In the genomic region with DNA sequence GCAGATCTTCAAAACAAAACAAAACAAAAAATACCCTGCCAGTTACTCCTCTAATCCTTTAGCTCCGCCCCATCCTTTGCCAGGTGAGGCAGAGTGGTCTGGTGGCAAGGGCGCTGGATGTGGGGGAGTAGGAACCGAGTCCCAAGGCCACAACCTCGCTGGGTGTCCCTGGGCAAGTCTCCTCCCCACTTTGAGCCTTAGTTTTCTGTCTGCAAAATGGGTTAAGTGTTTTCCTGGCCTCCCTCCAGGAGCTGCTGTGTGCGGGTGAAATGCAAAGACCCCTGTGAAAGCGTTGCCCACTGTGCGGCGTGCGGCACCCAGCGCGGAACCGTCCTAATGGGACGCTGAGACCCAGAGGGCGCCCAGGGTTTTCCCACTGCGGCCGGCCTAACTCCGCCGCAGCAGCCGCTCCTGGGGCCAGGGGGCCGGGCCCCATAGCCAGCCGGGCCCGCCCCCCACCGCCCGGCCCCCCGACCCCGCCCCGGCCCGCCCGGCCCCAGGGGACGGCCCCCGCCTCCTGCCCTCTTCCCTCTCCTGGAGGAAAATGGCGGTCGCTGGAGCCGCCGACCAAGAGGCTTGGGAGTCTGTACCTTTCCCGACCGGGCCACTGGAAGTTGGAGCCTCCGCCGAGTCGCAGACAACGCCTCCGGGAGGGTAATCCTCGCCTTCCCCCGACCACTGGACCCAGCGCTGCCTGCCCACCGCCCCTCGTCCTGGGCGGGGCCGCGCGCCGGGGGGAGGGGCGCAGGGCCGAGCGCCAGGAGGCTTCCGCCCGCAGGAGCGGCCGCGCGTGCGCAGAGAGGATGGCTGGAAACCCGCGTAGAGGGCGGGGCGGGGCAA, we compare ENCODE assay signal across 1 cellular context.
TF ChIP-seq lines count a peak whose summit lies in the region.

A gene with protein sequence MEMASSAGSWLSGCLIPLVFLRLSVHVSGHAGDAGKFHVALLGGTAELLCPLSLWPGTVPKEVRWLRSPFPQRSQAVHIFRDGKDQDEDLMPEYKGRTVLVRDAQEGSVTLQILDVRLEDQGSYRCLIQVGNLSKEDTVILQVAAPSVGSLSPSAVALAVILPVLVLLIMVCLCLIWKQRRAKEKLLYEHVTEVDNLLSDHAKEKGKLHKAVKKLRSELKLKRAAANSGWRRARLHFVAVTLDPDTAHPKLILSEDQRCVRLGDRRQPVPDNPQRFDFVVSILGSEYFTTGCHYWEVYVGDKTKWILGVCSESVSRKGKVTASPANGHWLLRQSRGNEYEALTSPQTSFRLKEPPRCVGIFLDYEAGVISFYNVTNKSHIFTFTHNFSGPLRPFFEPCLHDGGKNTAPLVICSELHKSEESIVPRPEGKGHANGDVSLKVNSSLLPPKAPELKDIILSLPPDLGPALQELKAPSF (plus strand): TSS at position 523 of the 840 bp plus-strand sequence. CDS start 13,327 bp downstream, outside the sequence.
A gene with protein sequence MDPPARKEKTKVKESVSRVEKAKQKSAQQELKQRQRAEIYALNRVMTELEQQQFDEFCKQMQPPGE (minus strand): TSS at position 798 of the 840 bp plus-strand sequence. CDS start 853 bp downstream, outside the sequence.

TF ChIP-seq in HepG2, 621 proteins besides CTCF, POLR2A, EP300 and RAD21 (continues in another document):
- TF ChIP-seq ZMAT3 (CRISPR knock-in tag; conservative IDR thresholded peaks at IDR 0.05) (peak; percentile 56; the same call in 1 of the 2 replicates), FOXP1 (IDR thresholded peaks at IDR 0.05) (no peak), FOXP1 (CRISPR knock-in tag; IDR thresholded peaks at IDR 0.05) (no peak), KAT7 (CRISPR knock-in tag; IDR thresholded peaks at IDR 0.05; ENCODE audit: borderline replicate concordance) (peak; percentile 28; the same call in 1 of the 2 replicates), SRSF9 (IDR thresholded peaks at IDR 0.05; ENCODE audit: borderline replicate concordance, insufficient read depth, low read depth, low read length, poor library complexity, severe bottlenecking) (no peak), DMAP1 (CRISPR knock-in tag; IDR thresholded peaks at IDR 0.05) (peak; percentile 80), HOXA9 (CRISPR knock-in tag; IDR thresholded peaks at IDR 0.05; ENCODE audit: borderline replicate concordance) (0 out of 2 replicates have a peak, but pooled peaks have one; percentile 23), ARNTL (CRISPR knock-in tag; IDR thresholded peaks at IDR 0.05) (no peak), NR1H2 (CRISPR knock-in tag; IDR thresholded peaks at IDR 0.05; ENCODE audit: borderline replicate concordance, low read depth) (0 out of 2 replicates have a peak, but pooled peaks have one; percentile 33), FOSL1 (CRISPR knock-in tag; IDR thresholded peaks at IDR 0.05; ENCODE audit: borderline replicate concordance) (no peak), HOXA3 (CRISPR knock-in tag; IDR thresholded peaks at IDR 0.05) (peak; percentile 70; the same call in 1 of the 2 replicates), HNF4G (IDR thresholded peaks at IDR 0.05; ENCODE audit: borderline replicate concordance, low read depth, low read length) (peak; percentile 2; the same call in 1 of the 2 replicates), HNF4G (CRISPR knock-in tag; IDR thresholded peaks at IDR 0.05; ENCODE audit: borderline replicate concordance, low read depth) (no peak), ZNF746 (CRISPR knock-in tag; IDR thresholded peaks at IDR 0.05) (0 out of 2 replicates have a peak, but pooled peaks have one; percentile 16), ZNF747 (CRISPR knock-in tag; IDR thresholded peaks at IDR 0.05; ENCODE audit: borderline replicate concordance) (0 out of 2 replicates have a peak, but pooled peaks have one; percentile 10), POGZ (CRISPR knock-in tag; IDR thresholded peaks at IDR 0.05) (peak; percentile 3; the same call in 1 of the 2 replicates), SP1 (IDR thresholded peaks at IDR 0.05) (no peak), SP1 (CRISPR knock-in tag; IDR thresholded peaks at IDR 0.05) (peak; percentile 74), YY1 (IDR thresholded peaks at IDR 0.05; ENCODE audit: insufficient read depth, insufficient replicate concordance, low read depth, low read length) (peak; percentile 93), RFXAP (CRISPR knock-in tag; IDR thresholded peaks at IDR 0.05; ENCODE audit: borderline replicate concordance) (peak; percentile 37; the same call in 1 of the 2 replicates)
- TF ChIP-seq, protein P1, sequence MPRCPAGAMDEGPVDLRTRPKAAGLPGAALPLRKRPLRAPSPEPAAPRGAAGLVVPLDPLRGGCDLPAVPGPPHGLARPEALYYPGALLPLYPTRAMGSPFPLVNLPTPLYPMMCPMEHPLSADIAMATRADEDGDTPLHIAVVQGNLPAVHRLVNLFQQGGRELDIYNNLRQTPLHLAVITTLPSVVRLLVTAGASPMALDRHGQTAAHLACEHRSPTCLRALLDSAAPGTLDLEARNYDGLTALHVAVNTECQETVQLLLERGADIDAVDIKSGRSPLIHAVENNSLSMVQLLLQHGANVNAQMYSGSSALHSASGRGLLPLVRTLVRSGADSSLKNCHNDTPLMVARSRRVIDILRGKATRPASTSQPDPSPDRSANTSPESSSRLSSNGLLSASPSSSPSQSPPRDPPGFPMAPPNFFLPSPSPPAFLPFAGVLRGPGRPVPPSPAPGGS (CRISPR knock-in tag; IDR thresholded peaks at IDR 0.05) = 0 out of 2 replicates have a peak, but pooled peaks have one; percentile 21
- TF ChIP-seq, protein P2, sequence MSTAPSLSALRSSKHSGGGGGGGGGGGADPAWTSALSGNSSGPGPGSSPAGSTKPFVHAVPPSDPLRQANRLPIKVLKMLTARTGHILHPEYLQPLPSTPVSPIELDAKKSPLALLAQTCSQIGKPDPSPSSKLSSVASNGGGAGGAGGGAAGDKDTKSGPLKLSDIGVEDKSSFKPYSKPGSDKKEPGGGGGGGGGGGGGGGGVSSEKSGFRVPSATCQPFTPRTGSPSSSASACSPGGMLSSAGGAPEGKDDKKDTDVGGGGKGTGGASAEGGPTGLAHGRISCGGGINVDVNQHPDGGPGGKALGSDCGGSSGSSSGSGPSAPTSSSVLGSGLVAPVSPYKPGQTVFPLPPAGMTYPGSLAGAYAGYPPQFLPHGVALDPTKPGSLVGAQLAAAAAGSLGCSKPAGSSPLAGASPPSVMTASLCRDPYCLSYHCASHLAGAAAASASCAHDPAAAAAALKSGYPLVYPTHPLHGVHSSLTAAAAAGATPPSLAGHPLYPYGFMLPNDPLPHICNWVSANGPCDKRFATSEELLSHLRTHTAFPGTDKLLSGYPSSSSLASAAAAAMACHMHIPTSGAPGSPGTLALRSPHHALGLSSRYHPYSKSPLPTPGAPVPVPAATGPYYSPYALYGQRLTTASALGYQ (CRISPR knock-in tag; IDR thresholded peaks at IDR 0.05) = peak; percentile 37; the same call in 1 of the 2 replicates
- TF ChIP-seq, protein P3, sequence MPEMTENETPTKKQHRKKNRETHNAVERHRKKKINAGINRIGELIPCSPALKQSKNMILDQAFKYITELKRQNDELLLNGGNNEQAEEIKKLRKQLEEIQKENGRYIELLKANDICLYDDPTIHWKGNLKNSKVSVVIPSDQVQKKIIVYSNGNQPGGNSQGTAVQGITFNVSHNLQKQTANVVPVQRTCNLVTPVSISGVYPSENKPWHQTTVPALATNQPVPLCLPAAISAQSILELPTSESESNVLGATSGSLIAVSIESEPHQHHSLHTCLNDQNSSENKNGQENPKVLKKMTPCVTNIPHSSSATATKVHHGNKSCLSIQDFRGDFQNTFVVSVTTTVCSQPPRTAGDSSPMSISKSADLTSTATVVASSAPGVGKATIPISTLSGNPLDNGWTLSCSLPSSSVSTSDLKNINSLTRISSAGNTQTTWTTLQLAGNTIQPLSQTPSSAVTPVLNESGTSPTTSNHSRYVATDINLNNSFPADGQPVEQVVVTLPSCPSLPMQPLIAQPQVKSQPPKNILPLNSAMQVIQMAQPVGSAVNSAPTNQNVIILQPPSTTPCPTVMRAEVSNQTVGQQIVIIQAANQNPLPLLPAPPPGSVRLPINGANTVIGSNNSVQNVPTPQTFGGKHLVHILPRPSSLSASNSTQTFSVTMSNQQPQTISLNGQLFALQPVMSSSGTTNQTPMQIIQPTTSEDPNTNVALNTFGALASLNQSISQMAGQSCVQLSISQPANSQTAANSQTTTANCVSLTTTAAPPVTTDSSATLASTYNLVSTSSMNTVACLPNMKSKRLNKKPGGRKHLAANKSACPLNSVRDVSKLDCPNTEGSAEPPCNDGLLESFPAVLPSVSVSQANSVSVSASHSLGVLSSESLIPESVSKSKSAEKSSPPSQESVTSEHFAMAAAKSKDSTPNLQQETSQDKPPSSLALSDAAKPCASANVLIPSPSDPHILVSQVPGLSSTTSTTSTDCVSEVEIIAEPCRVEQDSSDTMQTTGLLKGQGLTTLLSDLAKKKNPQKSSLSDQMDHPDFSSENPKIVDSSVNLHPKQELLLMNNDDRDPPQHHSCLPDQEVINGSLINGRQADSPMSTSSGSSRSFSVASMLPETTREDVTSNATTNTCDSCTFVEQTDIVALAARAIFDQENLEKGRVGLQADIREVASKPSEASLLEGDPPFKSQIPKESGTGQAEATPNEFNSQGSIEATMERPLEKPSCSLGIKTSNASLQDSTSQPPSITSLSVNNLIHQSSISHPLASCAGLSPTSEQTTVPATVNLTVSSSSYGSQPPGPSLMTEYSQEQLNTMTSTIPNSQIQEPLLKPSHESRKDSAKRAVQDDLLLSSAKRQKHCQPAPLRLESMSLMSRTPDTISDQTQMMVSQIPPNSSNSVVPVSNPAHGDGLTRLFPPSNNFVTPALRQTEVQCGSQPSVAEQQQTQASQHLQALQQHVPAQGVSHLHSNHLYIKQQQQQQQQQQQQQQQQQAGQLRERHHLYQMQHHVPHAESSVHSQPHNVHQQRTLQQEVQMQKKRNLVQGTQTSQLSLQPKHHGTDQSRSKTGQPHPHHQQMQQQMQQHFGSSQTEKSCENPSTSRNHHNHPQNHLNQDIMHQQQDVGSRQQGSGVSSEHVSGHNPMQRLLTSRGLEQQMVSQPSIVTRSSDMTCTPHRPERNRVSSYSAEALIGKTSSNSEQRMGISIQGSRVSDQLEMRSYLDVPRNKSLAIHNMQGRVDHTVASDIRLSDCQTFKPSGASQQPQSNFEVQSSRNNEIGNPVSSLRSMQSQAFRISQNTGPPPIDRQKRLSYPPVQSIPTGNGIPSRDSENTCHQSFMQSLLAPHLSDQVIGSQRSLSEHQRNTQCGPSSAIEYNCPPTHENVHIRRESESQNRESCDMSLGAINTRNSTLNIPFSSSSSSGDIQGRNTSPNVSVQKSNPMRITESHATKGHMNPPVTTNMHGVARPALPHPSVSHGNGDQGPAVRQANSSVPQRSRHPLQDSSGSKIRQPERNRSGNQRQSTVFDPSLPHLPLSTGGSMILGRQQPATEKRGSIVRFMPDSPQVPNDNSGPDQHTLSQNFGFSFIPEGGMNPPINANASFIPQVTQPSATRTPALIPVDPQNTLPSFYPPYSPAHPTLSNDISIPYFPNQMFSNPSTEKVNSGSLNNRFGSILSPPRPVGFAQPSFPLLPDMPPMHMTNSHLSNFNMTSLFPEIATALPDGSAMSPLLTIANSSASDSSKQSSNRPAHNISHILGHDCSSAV (CRISPR knock-in tag; IDR thresholded peaks at IDR 0.05; ENCODE audit: borderline replicate concordance) = no peak
- TF ChIP-seq, protein P4, sequence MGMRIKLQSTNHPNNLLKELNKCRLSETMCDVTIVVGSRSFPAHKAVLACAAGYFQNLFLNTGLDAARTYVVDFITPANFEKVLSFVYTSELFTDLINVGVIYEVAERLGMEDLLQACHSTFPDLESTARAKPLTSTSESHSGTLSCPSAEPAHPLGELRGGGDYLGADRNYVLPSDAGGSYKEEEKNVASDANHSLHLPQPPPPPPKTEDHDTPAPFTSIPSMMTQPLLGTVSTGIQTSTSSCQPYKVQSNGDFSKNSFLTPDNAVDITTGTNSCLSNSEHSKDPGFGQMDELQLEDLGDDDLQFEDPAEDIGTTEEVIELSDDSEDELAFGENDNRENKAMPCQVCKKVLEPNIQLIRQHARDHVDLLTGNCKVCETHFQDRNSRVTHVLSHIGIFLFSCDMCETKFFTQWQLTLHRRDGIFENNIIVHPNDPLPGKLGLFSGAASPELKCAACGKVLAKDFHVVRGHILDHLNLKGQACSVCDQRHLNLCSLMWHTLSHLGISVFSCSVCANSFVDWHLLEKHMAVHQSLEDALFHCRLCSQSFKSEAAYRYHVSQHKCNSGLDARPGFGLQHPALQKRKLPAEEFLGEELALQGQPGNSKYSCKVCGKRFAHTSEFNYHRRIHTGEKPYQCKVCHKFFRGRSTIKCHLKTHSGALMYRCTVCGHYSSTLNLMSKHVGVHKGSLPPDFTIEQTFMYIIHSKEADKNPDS (CRISPR knock-in tag; IDR thresholded peaks at IDR 0.05) = no peak
- TF ChIP-seq, protein P5, sequence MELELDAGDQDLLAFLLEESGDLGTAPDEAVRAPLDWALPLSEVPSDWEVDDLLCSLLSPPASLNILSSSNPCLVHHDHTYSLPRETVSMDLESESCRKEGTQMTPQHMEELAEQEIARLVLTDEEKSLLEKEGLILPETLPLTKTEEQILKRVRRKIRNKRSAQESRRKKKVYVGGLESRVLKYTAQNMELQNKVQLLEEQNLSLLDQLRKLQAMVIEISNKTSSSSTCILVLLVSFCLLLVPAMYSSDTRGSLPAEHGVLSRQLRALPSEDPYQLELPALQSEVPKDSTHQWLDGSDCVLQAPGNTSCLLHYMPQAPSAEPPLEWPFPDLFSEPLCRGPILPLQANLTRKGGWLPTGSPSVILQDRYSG (CRISPR knock-in tag; IDR thresholded peaks at IDR 0.05) = peak; percentile 43; the same call in 1 of the 2 replicates
- TF ChIP-seq, protein P6, sequence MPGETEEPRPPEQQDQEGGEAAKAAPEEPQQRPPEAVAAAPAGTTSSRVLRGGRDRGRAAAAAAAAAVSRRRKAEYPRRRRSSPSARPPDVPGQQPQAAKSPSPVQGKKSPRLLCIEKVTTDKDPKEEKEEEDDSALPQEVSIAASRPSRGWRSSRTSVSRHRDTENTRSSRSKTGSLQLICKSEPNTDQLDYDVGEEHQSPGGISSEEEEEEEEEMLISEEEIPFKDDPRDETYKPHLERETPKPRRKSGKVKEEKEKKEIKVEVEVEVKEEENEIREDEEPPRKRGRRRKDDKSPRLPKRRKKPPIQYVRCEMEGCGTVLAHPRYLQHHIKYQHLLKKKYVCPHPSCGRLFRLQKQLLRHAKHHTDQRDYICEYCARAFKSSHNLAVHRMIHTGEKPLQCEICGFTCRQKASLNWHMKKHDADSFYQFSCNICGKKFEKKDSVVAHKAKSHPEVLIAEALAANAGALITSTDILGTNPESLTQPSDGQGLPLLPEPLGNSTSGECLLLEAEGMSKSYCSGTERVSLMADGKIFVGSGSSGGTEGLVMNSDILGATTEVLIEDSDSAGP (CRISPR knock-in tag; IDR thresholded peaks at IDR 0.05; ENCODE audit: borderline replicate concordance) = peak; percentile 46; the same call in 1 of the 2 replicates
- TF ChIP-seq, protein P7, sequence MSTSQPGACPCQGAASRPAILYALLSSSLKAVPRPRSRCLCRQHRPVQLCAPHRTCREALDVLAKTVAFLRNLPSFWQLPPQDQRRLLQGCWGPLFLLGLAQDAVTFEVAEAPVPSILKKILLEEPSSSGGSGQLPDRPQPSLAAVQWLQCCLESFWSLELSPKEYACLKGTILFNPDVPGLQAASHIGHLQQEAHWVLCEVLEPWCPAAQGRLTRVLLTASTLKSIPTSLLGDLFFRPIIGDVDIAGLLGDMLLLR (CRISPR knock-in tag; IDR thresholded peaks at IDR 0.05) = no peak
- TF ChIP-seq, protein P8, sequence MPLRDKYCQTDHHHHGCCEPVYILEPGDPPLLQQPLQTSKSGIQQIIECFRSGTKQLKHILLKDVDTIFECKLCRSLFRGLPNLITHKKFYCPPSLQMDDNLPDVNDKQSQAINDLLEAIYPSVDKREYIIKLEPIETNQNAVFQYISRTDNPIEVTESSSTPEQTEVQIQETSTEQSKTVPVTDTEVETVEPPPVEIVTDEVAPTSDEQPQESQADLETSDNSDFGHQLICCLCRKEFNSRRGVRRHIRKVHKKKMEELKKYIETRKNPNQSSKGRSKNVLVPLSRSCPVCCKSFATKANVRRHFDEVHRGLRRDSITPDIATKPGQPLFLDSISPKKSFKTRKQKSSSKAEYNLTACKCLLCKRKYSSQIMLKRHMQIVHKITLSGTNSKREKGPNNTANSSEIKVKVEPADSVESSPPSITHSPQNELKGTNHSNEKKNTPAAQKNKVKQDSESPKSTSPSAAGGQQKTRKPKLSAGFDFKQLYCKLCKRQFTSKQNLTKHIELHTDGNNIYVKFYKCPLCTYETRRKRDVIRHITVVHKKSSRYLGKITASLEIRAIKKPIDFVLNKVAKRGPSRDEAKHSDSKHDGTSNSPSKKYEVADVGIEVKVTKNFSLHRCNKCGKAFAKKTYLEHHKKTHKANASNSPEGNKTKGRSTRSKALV (CRISPR knock-in tag; IDR thresholded peaks at IDR 0.05) = peak; percentile 46; the same call in 1 of the 2 replicates
